Comparison of ENCODE assay signal across 21 cellular contexts in the genomic region with DNA sequence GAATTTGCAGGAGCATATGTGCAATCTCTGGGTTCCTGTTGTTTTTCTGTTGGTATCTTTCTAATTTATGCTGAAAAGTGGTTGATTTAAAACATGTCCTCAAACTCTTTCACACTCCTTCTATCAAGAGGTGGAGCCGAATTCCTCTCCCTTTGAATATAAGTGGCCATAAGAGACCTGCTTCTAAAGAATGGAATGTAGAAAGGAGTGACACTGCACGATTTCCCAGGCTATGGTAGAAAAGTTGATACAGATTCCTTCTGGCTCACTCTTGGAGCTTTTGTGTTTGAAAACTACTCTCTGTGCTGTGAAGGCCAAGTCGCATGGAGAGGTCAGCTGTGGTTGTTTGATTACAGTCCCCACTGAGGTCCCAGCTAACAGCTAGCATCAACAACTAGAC.
A peak's percentile ranks its signal among the peaks of the same experiment; 100 is the strongest.
DNase-seq lines count a peak whose midpoint lies in the region; ATAC-seq and TF ChIP-seq lines count a peak whose summit lies in the region.
"Had no signal": no experiment of that assay in that cellular context is flagged by ENCODE, and none has a peak within 500 bp of the region (broad histone marks: within the 10 kb centered on the region; RNA-seq: fewer than 3 reads in every experiment).

No MANE protein-coding gene starts in this region.

- H4K20me1 ChIP-seq in Karpas-422 (ENCODE audit: insufficient read depth, low read depth, low read length) (no peaks in the 10 kb centered on the region), neural progenitor cell (ENCODE audit: low read depth) (no peaks in the 10 kb centered on the region)
- H4K20me1 ChIP-seq: BLaER1 treated with 17β-estradiol and CSF1 and Interleukin-3, amounts not matched to agents 10 nM and 100 nM had no signal

- H3K27ac ChIP-seq in Karpas-422 (ENCODE audit: low read length) = no peak overlapping the region
- no peak overlapping the region for H3K27ac ChIP-seq in left lung
- H3K27ac ChIP-seq in neural progenitor cell = no peak overlapping the region
- H3K27ac ChIP-seq in upper lobe of right lung = no peak overlapping the region
- H3K27ac ChIP-seq in ovary = no peak overlapping the region
- H3K27ac ChIP-seq: BLaER1 treated with 17β-estradiol and CSF1 and Interleukin-3, amounts not matched to agents 10 nM and 100 nM; C4-2B had no signal

- no peak overlapping the region for H3K4me2 ChIP-seq in Karpas-422 (ENCODE audit: low read depth, low read length, poor library complexity, severe bottlenecking)
- H3K4me2 ChIP-seq in neural progenitor cell = no peak overlapping the region
- H3K4me2 ChIP-seq: BLaER1 treated with 17β-estradiol and CSF1 and Interleukin-3, amounts not matched to agents 10 nM and 100 nM had no signal

- H3K27me3 Mint-ChIP-seq in neural progenitor cell (ENCODE audit: insufficient read depth, low read depth) = no peaks in the 10 kb centered on the region
- H3K27me3 Mint-ChIP-seq: CD4-positive, alpha-beta T cell had no signal

- TF ChIP-seq EP300 in ovary (IDR thresholded peaks at IDR 0.05) = no peak

- ATAC-seq in left lung (peak; percentile 58), upper lobe of right lung (peak; percentile 62)
- ATAC-seq: CD8-positive, alpha-beta T cell; GM12878 had no signal

- H3K4me3 Mint-ChIP-seq in neural progenitor cell = no peak overlapping the region
- H3K4me3 Mint-ChIP-seq: CD4-positive, alpha-beta T cell; CD8-positive, alpha-beta T cell had no signal

- no peaks in the 10 kb centered on the region for H3K9me3 ChIP-seq in Karpas-422 (ENCODE audit: low read length)
- no peaks in the 10 kb centered on the region for H3K9me3 ChIP-seq in left lung
- no peaks in the 10 kb centered on the region for H3K9me3 ChIP-seq in neural progenitor cell (ENCODE audit: low read depth)
- no peaks in the 10 kb centered on the region for H3K9me3 ChIP-seq in upper lobe of right lung
- H3K9me3 ChIP-seq in ovary = no peaks in the 10 kb centered on the region
- H3K9me3 ChIP-seq in BE2C = no peaks in the 10 kb centered on the region
- H3K9me3 ChIP-seq: BLaER1 treated with 17β-estradiol and CSF1 and Interleukin-3, amounts not matched to agents 10 nM and 100 nM; Caco-2 had no signal

- no peaks in the 10 kb centered on the region for H3K9me3 Mint-ChIP-seq in neural progenitor cell
- H3K9me3 Mint-ChIP-seq: CD4-positive, alpha-beta T cell; CD8-positive, alpha-beta T cell had no signal

- H3K4me1 ChIP-seq in Karpas-422 (ENCODE audit: low read length) (no peaks in the 10 kb centered on the region), left lung (no peaks in the 10 kb centered on the region), neural progenitor cell (peaks cover 6% of the 10 kb centered on the region), upper lobe of right lung (no peaks in the 10 kb centered on the region), ovary (ENCODE audit: insufficient read depth) (peaks cover 4% of the 10 kb centered on the region), BE2C (no peaks in the 10 kb centered on the region; the same call in 1 of the 2 replicates)
- H3K4me1 ChIP-seq: BLaER1 treated with 17β-estradiol and CSF1 and Interleukin-3, amounts not matched to agents 10 nM and 100 nM; Caco-2 had no signal

- TF ChIP-seq CTCF in left lung (IDR thresholded peaks at IDR 0.05) (no peak), neural progenitor cell (IDR thresholded peaks at IDR 0.05) (no peak), upper lobe of right lung (IDR thresholded peaks at IDR 0.05) (no peak), ovary (IDR thresholded peaks at IDR 0.05) (no peak), BE2C (IDR thresholded peaks at IDR 0.05; ENCODE audit: low read depth, low read length) (no peak)

- H2AFZ ChIP-seq in Karpas-422 (ENCODE audit: low read length) (0 out of 2 replicates have a peak overlapping the region, but pooled peaks have one; percentile 28), neural progenitor cell (replicated peaks) (peak overlapping the region; percentile 28)

- no peaks in the 10 kb centered on the region for H3K36me3 Mint-ChIP-seq in neural progenitor cell
- H3K36me3 Mint-ChIP-seq: CD8-positive, alpha-beta T cell had no signal

- H3K27me3 ChIP-seq in Karpas-422 (ENCODE audit: low read length) (no peaks in the 10 kb centered on the region), left lung (no peaks in the 10 kb centered on the region), neural progenitor cell (no peaks in the 10 kb centered on the region), upper lobe of right lung (no peaks in the 10 kb centered on the region), ovary (no peaks in the 10 kb centered on the region), BE2C (no peaks in the 10 kb centered on the region)
- H3K27me3 ChIP-seq: BLaER1 treated with 17β-estradiol and CSF1 and Interleukin-3, amounts not matched to agents 10 nM and 100 nM had no signal

- no peaks in the 10 kb centered on the region for H3K4me1 Mint-ChIP-seq in neural progenitor cell

- no peak overlapping the region for H3K27ac Mint-ChIP-seq in neural progenitor cell
- H3K27ac Mint-ChIP-seq: CD4-positive, alpha-beta T cell; CD8-positive, alpha-beta T cell had no signal

- no peak overlapping the region for H3K4me3 ChIP-seq in Karpas-422 (ENCODE audit: low read length)
- H3K4me3 ChIP-seq in left lung = no peak overlapping the region
- H3K4me3 ChIP-seq in neural progenitor cell = no peak overlapping the region
- H3K4me3 ChIP-seq in upper lobe of right lung = no peak overlapping the region
- no peak overlapping the region for H3K4me3 ChIP-seq in ovary
- no peak overlapping the region for H3K4me3 ChIP-seq in BE2C (ENCODE audit: low read depth, low read length)
- H3K4me3 ChIP-seq: BLaER1 treated with 17β-estradiol and CSF1 and Interleukin-3, amounts not matched to agents 10 nM and 100 nM; GM12878 had no signal

- no peak overlapping the region for H3K9ac ChIP-seq in Karpas-422 (ENCODE audit: low read length)
- no peak overlapping the region for H3K9ac ChIP-seq in neural progenitor cell
- H3K9ac ChIP-seq: BLaER1 treated with 17β-estradiol and CSF1 and Interleukin-3, amounts not matched to agents 10 nM and 100 nM had no signal

- H3K36me3 ChIP-seq in Karpas-422 (ENCODE audit: insufficient read depth, low read length) (no peaks in the 10 kb centered on the region), left lung (no peaks in the 10 kb centered on the region), neural progenitor cell (no peaks in the 10 kb centered on the region), upper lobe of right lung (no peaks in the 10 kb centered on the region), ovary (no peaks in the 10 kb centered on the region), BE2C (no peaks in the 10 kb centered on the region)
- H3K36me3 ChIP-seq: BLaER1 treated with 17β-estradiol and CSF1 and Interleukin-3, amounts not matched to agents 10 nM and 100 nM had no signal

- H3K79me2 ChIP-seq in Karpas-422 (ENCODE audit: low read length) (no peaks in the 10 kb centered on the region), neural progenitor cell (ENCODE audit: low read depth) (no peaks in the 10 kb centered on the region)

- WGBS in ovary, 3 donors = 73 to 76% (median 76%) methylated on average over 3 of the region's 3 CpGs

- no peak for DNase-seq in Karpas-422
- DNase-seq in left lung = no peak
- DNase-seq in neural progenitor cell (ENCODE audit: low spot score) = no peak
- no peak for DNase-seq in upper lobe of right lung
- DNase-seq in ovary = no peak
- DNase-seq in NCI-H2107 (lab: John Stamatoyannopoulos, UW) = no peak
- DNase-seq in BE2C = no peak
- DNase-seq: 8988T; ACHN; Caco-2; Calu3; CD4-positive, alpha-beta T cell; CD8-positive, alpha-beta T cell; DMS53; DMS79; DND-41; EL; GDM1 had no signal

- no peak for TF ChIP-seq POLR2A in ovary (IDR thresholded peaks at IDR 0.05)

- H3F3A ChIP-seq in neural progenitor cell (ENCODE audit: low read depth) = no peaks in the 10 kb centered on the region

- intact Hi-C loops in left lung (cut with DNase I) (no loop called here), upper lobe of right lung (cut with DNase I) (no loop called here), ovary (cut with DNase I) (no loop called here)

- H3K9me2 ChIP-seq in Karpas-422 (replicated peaks; ENCODE audit: insufficient read depth, low read length) = no peaks in the 10 kb centered on the region
